8 cellular contexts compared by ENCODE assay signal in genomic region chr7:47574473-47575328, GRCh38. TPM values are rescaled to one million over a fixed set of nuclear protein-coding genes. Genes with fewer than 3 reads are reported as not detected.
DNase-seq lines count a peak whose midpoint lies in the region; ATAC-seq and TF ChIP-seq lines count a peak whose summit lies in the region.

No MANE protein-coding gene starts in this region.

- WGBS in mesodermal cell (ENCODE audit: insufficient coverage in 2 of 2), 2 experiments: 93 to 96% methylated on average over 8 of the region's 11 CpGs

- no peaks in the 10 kb centered on the region for H3K36me3 ChIP-seq in Peyer's patch
- H3K36me3 ChIP-seq in mesodermal cell (ENCODE audit: control insufficient read depth, insufficient read depth, low read length): peaks cover 26% of the 10 kb centered on the region

- TF ChIP-seq POLR2A in Peyer's patch (IDR thresholded peaks at IDR 0.05): no peak

- peak in 2 of 3 donors; percentile 86 to 87 for DNase-seq in Peyer's patch
- no peak for DNase-seq in hepatic stellate cell (ENCODE audit: low spot score)
- no peak for DNase-seq in GM20000 (ENCODE audit: low spot score)
- DNase-seq in sciatic nerve (ENCODE audit: low spot score): no peak
- no peak for DNase-seq in dermis blood vessel endothelial cell

- TF ChIP-seq CTCF in Peyer's patch (IDR thresholded peaks at IDR 0.05): no peak
- no peak for TF ChIP-seq CTCF in GM20000 (IDR thresholded peaks at IDR 0.05; ENCODE audit: extremely low read depth, missing control alignments)

- H3K9me3 ChIP-seq in Peyer's patch (no peaks in the 10 kb centered on the region), mesodermal cell (ENCODE audit: control insufficient read depth, low read length) (no peaks in the 10 kb centered on the region)

- H3K4me1 ChIP-seq in Peyer's patch: peaks cover 7 to 95% (median 30%) of the 10 kb centered on the region in 4 donors
- H3K4me1 ChIP-seq in mesodermal cell (ENCODE audit: control insufficient read depth, insufficient read depth, low read length, poor library complexity, severe bottlenecking): peaks cover 23% of the 10 kb centered on the region

- ATAC-seq in GM18861 (IDR thresholded peaks at IDR 0.05; ENCODE audit: unreplicated experiment) (peak; percentile 92), HG02870 (IDR thresholded peaks at IDR 0.05; ENCODE audit: unreplicated experiment) (peak; percentile 82), sciatic nerve (no peak)

- no peaks in the 10 kb centered on the region for H3K27me3 ChIP-seq in Peyer's patch

- H3K4me3 ChIP-seq in Peyer's patch (no peak overlapping the region), mesodermal cell (ENCODE audit: extremely low read depth, insufficient read depth, low read length, poor library complexity, severe bottlenecking) (no peak overlapping the region)

- intact Hi-C loops in sciatic nerve (cut with DNase I): no loop called here

- peak overlapping the region; percentile 66 to 79 (median 70) for H3K27ac ChIP-seq in Peyer's patch
- H3K27ac ChIP-seq in mesodermal cell (ENCODE audit: low read depth, low read length, severe bottlenecking): peak overlapping the region; percentile 86

RNA-seq across cellular contexts. Expression of gene TNS3, which starts 7.2 kb away (rescaled TPM):
- total RNA-seq in Peyer's patch: 100 to 1,000 TPM in 3 of 4 donors, 10 to 100 TPM in 1; 79.5 to 157 (median 112) TPM
- polyA plus RNA-seq in mesodermal cell (2013, experiment 1 of 2): 37.7 TPM
- 37.1 TPM for polyA plus RNA-seq in mesodermal cell (2013, experiment 2 of 2)
- 230 TPM for total RNA-seq in sciatic nerve
- 11.7 and 13.6 TPM in 2 replicates for total RNA-seq in dermis blood vessel endothelial cell

Comparison
In these comparisons a context has a peak if more than half of its experiments do, and no peak if none do; other contexts are left out.
1. DNase-seq: peak in Peyer's patch (2 of 3); none in hepatic stellate cell (single experiment), GM20000 (single experiment), sciatic nerve (single experiment) and dermis blood vessel endothelial cell (single experiment).